11 cellular contexts compared by ENCODE assay signal in genomic region chr9:70409800-70410199, GRCh38. TPM values are rescaled to one million over a fixed set of nuclear protein-coding genes. Genes with fewer than 3 reads are reported as not detected.
A peak's percentile ranks its signal among the peaks of the same experiment; 100 is the strongest.
DNase-seq lines count a peak whose midpoint lies in the region; ATAC-seq and TF ChIP-seq lines count a peak whose summit lies in the region.
"Had no signal": no experiment of that assay in that cellular context is flagged by ENCODE, and none has a peak within 500 bp of the region (broad histone marks: within the 10 kb centered on the region; RNA-seq: fewer than 3 reads in every experiment).

No MANE protein-coding gene starts in this region.

- H3K9ac ChIP-seq in BLaER1 = peak overlapping the region; percentile 94; the same call in 1 of the 2 replicates
- H3K9ac ChIP-seq in endocrine pancreas (ENCODE audit: control insufficient read depth, insufficient read depth, low read length) = peak overlapping the region; percentile 7
- H3K9ac ChIP-seq in parathyroid adenoma = no peak overlapping the region

- peak overlapping the region; percentile 97 for H3K4me2 ChIP-seq in BLaER1
- H3K4me2 ChIP-seq in parathyroid adenoma (ENCODE audit: low read length) = peak overlapping the region; percentile 87

- peaks cover 59% of the 10 kb centered on the region for H3K4me1 ChIP-seq in BLaER1
- H3K4me1 ChIP-seq in endocrine pancreas (ENCODE audit: control insufficient read depth, insufficient read depth, low read length) = peaks cover 4% of the 10 kb centered on the region
- peaks cover 20% of the 10 kb centered on the region for H3K4me1 ChIP-seq in parathyroid adenoma

- peaks cover 32% of the 10 kb centered on the region for H3K79me2 ChIP-seq in parathyroid adenoma

- H3K4me3 ChIP-seq in BLaER1 = no peak overlapping the region
- H3K4me3 ChIP-seq in endocrine pancreas (ENCODE audit: control insufficient read depth, insufficient read depth, low read length) = peak overlapping the region; percentile 89
- peak overlapping the region; percentile 99 for H3K4me3 ChIP-seq in parathyroid adenoma (ENCODE audit: low read depth, low read length)

- peaks cover 4% of the 10 kb centered on the region; the same call in 1 of the 2 replicates for H3K36me3 ChIP-seq in BLaER1
- no peaks in the 10 kb centered on the region for H3K36me3 ChIP-seq in endocrine pancreas (ENCODE audit: control insufficient read depth, insufficient read depth, low read length)
- no peaks in the 10 kb centered on the region for H3K36me3 ChIP-seq in parathyroid adenoma (ENCODE audit: control insufficient read depth, insufficient read depth, low read length)

- DNase-seq in T-cell (no peak), NCI-H2227 treated with DMSO at 0.1 percent for 48 hours (lab: John Stamatoyannopoulos, UW) (no peak), EL (no peak), GM20000 (ENCODE audit: low spot score) (no peak), NCI-H187 treated with DMSO at 0.1 percent for 48 hours (lab: John Stamatoyannopoulos, UW) (no peak)
- DNase-seq: endodermal cell, naive B cell, NCI-H2171 had no signal

- no peak overlapping the region for H2AFZ ChIP-seq in parathyroid adenoma

- ATAC-seq in T-cell (replicated peaks in 1 of 4) = no peak

- peak overlapping the region; percentile 95 to 97 for H3K27ac Mint-ChIP-seq in T-cell
- H3K27ac Mint-ChIP-seq: endodermal cell had no signal

- TF ChIP-seq CTCF in parathyroid adenoma (IDR thresholded peaks at IDR 0.05) (no peak), GM20000 (IDR thresholded peaks at IDR 0.05; ENCODE audit: extremely low read depth, missing control alignments) (no peak)

- POLR2A ChIA-PET in T-cell (lab: Charles Lee) = interaction anchor here in 1 of 2 donors (1.2 kb wide), 1 partner anchor 11 kb away, joined by 4 read pairs; no protein-coding TSS in a partner anchor

- no peaks in the 10 kb centered on the region for H3K27me3 ChIP-seq in BLaER1
- no peaks in the 10 kb centered on the region for H3K27me3 ChIP-seq in endocrine pancreas (ENCODE audit: control insufficient read depth, insufficient read depth, low read length)
- H3K27me3 ChIP-seq in parathyroid adenoma (ENCODE audit: control insufficient read depth, insufficient read depth, low read length) = no peaks in the 10 kb centered on the region

- H3K4me3 Mint-ChIP-seq in T-cell = peak overlapping the region; percentile 95 to 97 (median 95)
- H3K4me3 Mint-ChIP-seq: endodermal cell had no signal

- H3K27ac ChIP-seq in BLaER1 (no peak overlapping the region), parathyroid adenoma (peak overlapping the region; percentile 100)

- H3K36me3 Mint-ChIP-seq in T-cell = peaks cover 6% of the 10 kb centered on the region
- H3K36me3 Mint-ChIP-seq: naive B cell had no signal

- H3K9me3 ChIP-seq in BLaER1 (no peaks in the 10 kb centered on the region), endocrine pancreas (ENCODE audit: control insufficient read depth, low read length) (no peaks in the 10 kb centered on the region), parathyroid adenoma (ENCODE audit: control insufficient read depth, low read length) (no peaks in the 10 kb centered on the region)

- no peaks in the 10 kb centered on the region for H3K9me3 Mint-ChIP-seq in T-cell
- H3K9me3 Mint-ChIP-seq: naive B cell had no signal

- peaks cover 71 to 79% (median 72%) of the 10 kb centered on the region in 3 donors for H3K4me1 Mint-ChIP-seq in T-cell

- peaks cover 71% of the 10 kb centered on the region for H4K20me1 ChIP-seq in BLaER1

- CTCF ChIA-PET in T-cell (lab: Charles Lee) = interaction anchor here in 1 of 2 donors (1.5 kb wide), 1 partner anchor 16 kb away, joined by 5 read pairs; no protein-coding TSS in a partner anchor

- peaks cover 0 to 2% of the 10 kb centered on the region in 2 donors for H3K27me3 Mint-ChIP-seq in T-cell
- H3K27me3 Mint-ChIP-seq: naive B cell had no signal

RNA-seq across cellular contexts. Expression of gene KLF9, which starts 4.7 kb away (rescaled TPM):
- 10 to 100 TPM; 21.7 to 91.7 (median 23.6) TPM for total RNA-seq in T-cell
